In the genomic region with DNA sequence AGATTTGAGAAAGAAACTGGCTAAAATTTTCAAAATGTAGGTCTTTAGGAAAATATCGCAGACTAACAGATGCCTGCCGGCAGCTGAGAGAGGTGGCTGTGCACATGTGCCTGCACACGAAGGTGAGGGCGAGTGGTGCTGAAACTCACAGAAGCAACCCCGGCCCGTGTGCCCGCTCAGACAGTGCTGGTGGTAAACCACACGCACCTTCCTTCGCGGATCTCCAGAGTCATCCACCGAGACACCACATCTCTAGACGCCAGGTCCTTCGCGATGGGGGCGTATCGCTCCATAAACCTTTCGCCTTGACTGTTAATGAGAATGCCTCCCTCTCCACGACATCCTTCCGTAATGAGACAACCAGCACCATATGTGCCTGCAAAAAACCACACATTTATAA, we compare ENCODE assay signal across 5 cellular contexts.
DNase-seq lines count a peak whose midpoint lies in the region; ATAC-seq lines count a peak whose summit lies in the region.
"Not testable (repeated sequence)": the region's sequence is repeated elsewhere in the genome, so short reads cannot be mapped to it uniquely, and the experiment has no call there.

No MANE protein-coding gene starts in this region.

- H3K4me3 ChIP-seq in BLaER1 = not testable (repeated sequence)

- H3K27me3 Mint-ChIP-seq in activated CD8-positive, alpha-beta memory T cell treated with anti-CD3 and anti-CD28 coated beads, Interleukin-2, amount 10 ng/mL, durations not matched to agents 7 days and 5 days; central memory CD8-positive, alpha-beta T cell; effector memory CD8-positive, alpha-beta T cell: not testable (repeated sequence)

- CTCF ChIA-PET in activated CD8-positive, alpha-beta memory T cell treated with anti-CD3 and anti-CD28 coated beads, Interleukin-2, amount 10 ng/mL, durations not matched to agents 7 days and 5 days (lab: Charles Lee) = not testable (repeated sequence)

- H3K27ac ChIP-seq in BLaER1 = not testable (repeated sequence)

- not testable (repeated sequence) for H3K27ac Mint-ChIP-seq in activated CD8-positive, alpha-beta memory T cell treated with anti-CD3 and anti-CD28 coated beads, Interleukin-2, amount 10 ng/mL, durations not matched to agents 7 days and 5 days; central memory CD8-positive, alpha-beta T cell (ENCODE audit: low read depth); effector memory CD8-positive, alpha-beta T cell; stimulated activated effector memory CD8-positive, alpha-beta T cell treated with anti-CD3 and anti-CD28 coated beads, Interleukin-12 subunit alpha, Interleukin-12 subunit beta, amount 100 ng/mL, for 72 hours

- peak; percentile 25 for ATAC-seq in activated CD8-positive, alpha-beta memory T cell treated with anti-CD3 and anti-CD28 coated beads, Interleukin-2, amount 10 ng/mL, durations not matched to agents 7 days and 5 days
- ATAC-seq in central memory CD8-positive, alpha-beta T cell (replicated peaks; ENCODE audit: extremely low read depth, poor library complexity, severe bottlenecking) = peak; percentile 69
- ATAC-seq in effector memory CD8-positive, alpha-beta T cell (replicated peaks) = peak; percentile 43
- ATAC-seq in stimulated activated effector memory CD8-positive, alpha-beta T cell treated with anti-CD3 and anti-CD28 coated beads, Interleukin-12 subunit alpha, Interleukin-12 subunit beta, amount 100 ng/mL, for 72 hours = peak; percentile 40

- H3K36me3 Mint-ChIP-seq in activated CD8-positive, alpha-beta memory T cell treated with anti-CD3 and anti-CD28 coated beads, Interleukin-2, amount 10 ng/mL, durations not matched to agents 7 days and 5 days = peaks cover 19% of the 10 kb centered on the region
- peaks cover 23% of the 10 kb centered on the region for H3K36me3 Mint-ChIP-seq in central memory CD8-positive, alpha-beta T cell (ENCODE audit: insufficient read depth)
- peaks cover 64% of the 10 kb centered on the region for H3K36me3 Mint-ChIP-seq in effector memory CD8-positive, alpha-beta T cell (ENCODE audit: insufficient read depth)
- H3K36me3 Mint-ChIP-seq in stimulated activated effector memory CD8-positive, alpha-beta T cell treated with anti-CD3 and anti-CD28 coated beads, Interleukin-12 subunit alpha, Interleukin-12 subunit beta, amount 100 ng/mL, for 72 hours = peaks cover 92% of the 10 kb centered on the region

- not testable (repeated sequence) for H3K27me3 ChIP-seq in BLaER1

- H4K20me1 ChIP-seq in BLaER1 = not testable (repeated sequence)

- not testable (repeated sequence) for H3K4me1 Mint-ChIP-seq in activated CD8-positive, alpha-beta memory T cell treated with anti-CD3 and anti-CD28 coated beads, Interleukin-2, amount 10 ng/mL, durations not matched to agents 7 days and 5 days; central memory CD8-positive, alpha-beta T cell; effector memory CD8-positive, alpha-beta T cell (ENCODE audit: low read depth in 2 of 2); stimulated activated effector memory CD8-positive, alpha-beta T cell treated with anti-CD3 and anti-CD28 coated beads, Interleukin-12 subunit alpha, Interleukin-12 subunit beta, amount 100 ng/mL, for 72 hours

- peaks cover 20% of the 10 kb centered on the region for H3K4me1 ChIP-seq in BLaER1

- peaks cover 62% of the 10 kb centered on the region for H3K36me3 ChIP-seq in BLaER1

- not testable (repeated sequence) for H3K9me3 ChIP-seq in BLaER1

- H3K9me3 Mint-ChIP-seq in activated CD8-positive, alpha-beta memory T cell treated with anti-CD3 and anti-CD28 coated beads, Interleukin-2, amount 10 ng/mL, durations not matched to agents 7 days and 5 days (ENCODE audit: low read depth); central memory CD8-positive, alpha-beta T cell; effector memory CD8-positive, alpha-beta T cell; stimulated activated effector memory CD8-positive, alpha-beta T cell treated with anti-CD3 and anti-CD28 coated beads, Interleukin-12 subunit alpha, Interleukin-12 subunit beta, amount 100 ng/mL, for 72 hours: not testable (repeated sequence)

- DNase-seq in activated CD8-positive, alpha-beta memory T cell treated with anti-CD3 and anti-CD28 coated beads, Interleukin-2, amount 10 ng/mL, durations not matched to agents 7 days and 5 days; central memory CD8-positive, alpha-beta T cell (ENCODE audit: low spot score in 2 of 2); effector memory CD8-positive, alpha-beta T cell: not testable (repeated sequence)
- DNase-seq in stimulated activated effector memory CD8-positive, alpha-beta T cell treated with anti-CD3 and anti-CD28 coated beads, Interleukin-12 subunit alpha, Interleukin-12 subunit beta, amount 100 ng/mL, for 72 hours (ENCODE audit: low spot score in 2 of 2) = peak in 1 of 2 donors; percentile 40

- H3K9ac ChIP-seq in BLaER1 = not testable (repeated sequence)

- H3K4me2 ChIP-seq in BLaER1 = peak overlapping the region; percentile 32; the same call in 1 of the 2 replicates

- not testable (repeated sequence) for H3K4me3 Mint-ChIP-seq in activated CD8-positive, alpha-beta memory T cell treated with anti-CD3 and anti-CD28 coated beads, Interleukin-2, amount 10 ng/mL, durations not matched to agents 7 days and 5 days; central memory CD8-positive, alpha-beta T cell; effector memory CD8-positive, alpha-beta T cell; stimulated activated effector memory CD8-positive, alpha-beta T cell treated with anti-CD3 and anti-CD28 coated beads, Interleukin-12 subunit alpha, Interleukin-12 subunit beta, amount 100 ng/mL, for 72 hours
